ENCODE assay signal across 8 cellular contexts in genomic region chr1:156476501-156477298, GRCh38. TPM values are rescaled to one million over a fixed set of nuclear protein-coding genes. Genes with fewer than 3 reads are reported as not detected.
DNase-seq lines count a peak whose midpoint lies in the region; ATAC-seq, FAIRE-seq and TF ChIP-seq lines count a peak whose summit lies in the region.

No MANE protein-coding gene starts in this region.

- peak overlapping the region; percentile 83 to 84 for H3K27ac ChIP-seq in breast epithelium
- H3K27ac ChIP-seq in angular gyrus (ENCODE audit: low read depth, low read length) = peak overlapping the region; percentile 96
- no peak overlapping the region for H3K27ac ChIP-seq in kidney (ENCODE audit: low read depth in 2 of 2, low read length in 2 of 2)

- no peak for ATAC-seq in GM18519 (IDR thresholded peaks at IDR 0.05; ENCODE audit: low FRiP score, unreplicated experiment)

- no peak for TF ChIP-seq POLR2A in breast epithelium (IDR thresholded peaks at IDR 0.05)

- no peaks in the 10 kb centered on the region for H3K9me3 ChIP-seq in breast epithelium
- H3K9me3 ChIP-seq in kidney (ENCODE audit: control insufficient read depth in 1 of 2, low read length in 2 of 2) = no peaks in the 10 kb centered on the region

- peaks cover 17% of the 10 kb centered on the region for H3K4me1 Mint-ChIP-seq in MCF 10A (ENCODE audit: insufficient read depth, unreplicated experiment)
- H3K4me1 Mint-ChIP-seq in type B pancreatic cell (ENCODE audit: unreplicated experiment) = peaks cover 10% of the 10 kb centered on the region

- TF ChIP-seq CTCF in breast epithelium (IDR thresholded peaks at IDR 0.05) (no peak), MCF 10A (IDR thresholded peaks at IDR 0.05; ENCODE audit: unreplicated experiment) (no peak), kidney (IDR thresholded peaks at IDR 0.05; ENCODE audit: borderline replicate concordance, extremely low read depth, insufficient read depth) (no peak), type B pancreatic cell (conservative IDR thresholded peaks at IDR 0.05) (no peak)

- H3K4me3 ChIP-seq in breast epithelium (no peak overlapping the region), kidney (ENCODE audit: low read length in 2 of 2) (no peak overlapping the region)

- peaks cover 9% of the 10 kb centered on the region for H3K36me3 ChIP-seq in breast epithelium
- H3K36me3 ChIP-seq in kidney (ENCODE audit: control insufficient read depth in 1 of 2, insufficient read depth in 2 of 2, low read length in 2 of 2) = peaks cover 64 to 86% of the 10 kb centered on the region in 2 donors

- no peak overlapping the region for H3K4me3 Mint-ChIP-seq in MCF 10A (ENCODE audit: unreplicated experiment)
- H3K4me3 Mint-ChIP-seq in type B pancreatic cell = no peak overlapping the region

- H3K9ac ChIP-seq in kidney (ENCODE audit: low read length in 2 of 2) = no peak overlapping the region

- no peak for FAIRE-seq in kidney (lab: Jason Lieb, UNC)

- CTCF ChIA-PET in MCF 10A (lab: Yijun Ruan, JAX) = interaction anchor here (0.6 to 2.9 kb wide), 12 partner anchors 15 to 172 kb away, joined by 3 to 8 read pairs (median 4); partner anchors contain the start of gene MEF2D

- H3K27ac Mint-ChIP-seq in MCF 10A (ENCODE audit: low read depth, unreplicated experiment) (no peak overlapping the region), type B pancreatic cell (peak overlapping the region; percentile 67)

- no TSS peak for BruUV-seq in MCF 10A (replicated peaks; lab: Mats Ljungman, UMichigan)

- POLR2A ChIA-PET in MCF 10A (lab: Yijun Ruan, JAX) = interaction anchor here (0.5 to 2.8 kb wide), 5 partner anchors 12 to 115 kb away, joined by 3 to 10 read pairs (median 4); partner anchors contain the start of gene NAXE

- H3K9me3 Mint-ChIP-seq in MCF 10A (ENCODE audit: unreplicated experiment) = no peaks in the 10 kb centered on the region
- H3K9me3 Mint-ChIP-seq in type B pancreatic cell = no peaks in the 10 kb centered on the region

- DNase-seq in breast epithelium (ENCODE audit: low spot score in 2 of 2) (no peak), MCF 10A (ENCODE audit: unreplicated experiment) (no peak), kidney (peak; percentile 65), type B pancreatic cell (ENCODE audit: extremely low spot score, unreplicated experiment) (no peak), NCI-H187 (lab: John Stamatoyannopoulos, UW) (no peak), NCI-H1417 (lab: John Stamatoyannopoulos, UW) (no peak)

- H3K27me3 ChIP-seq in breast epithelium = no peaks in the 10 kb centered on the region

- H3K36me3 Mint-ChIP-seq in MCF 10A (ENCODE audit: insufficient read depth, unreplicated experiment) (peaks cover 100% of the 10 kb centered on the region), type B pancreatic cell (peaks cover 16% of the 10 kb centered on the region)

- intact Hi-C loops in breast epithelium (cut with DNase I; ENCODE audit: low total_unique reads) = no loop called here
- intact Hi-C loops in MCF 10A (cut with micrococcal nuclease) = no loop called here
- intact Hi-C loops in kidney (cut with DNase I) = no loop called here

- H3K27me3 Mint-ChIP-seq in MCF 10A (ENCODE audit: insufficient read depth, unreplicated experiment) = no peaks in the 10 kb centered on the region
- H3K27me3 Mint-ChIP-seq in type B pancreatic cell = no peaks in the 10 kb centered on the region

- H3K4me1 ChIP-seq in breast epithelium (peaks cover 0 to 10% of the 10 kb centered on the region in 2 donors), kidney (ENCODE audit: control insufficient read depth in 1 of 2, insufficient read depth in 1 of 2, low read depth in 1 of 2, low read length in 2 of 2) (peaks cover 5 to 8% of the 10 kb centered on the region in 2 donors)

RNA-seq across cellular contexts. Expression of gene MEF2D, which starts 23.9 kb away (rescaled TPM):
- total RNA-seq in breast epithelium = 10 to 100 TPM; 25.8 to 34.9 (median 32.1) TPM
- total RNA-seq in MCF 10A (2022) = 113 and 131 TPM in 2 replicates
- total RNA-seq in kidney = 49.3 TPM
- 13.7 TPM for polyA plus RNA-seq in kidney (ENCODE audit: insufficient read depth, low read depth, low replicate concordance)
- total RNA-seq in type B pancreatic cell (ENCODE audit: low replicate concordance) = 20.7 and 26.1 TPM in 2 replicates

Comparison
In these comparisons a context has a peak if more than half of its experiments do, and no peak if none do; other contexts are left out.
1. H3K27ac ChIP-seq: peak in breast epithelium (2 of 2) and angular gyrus (single experiment); none in kidney (0 of 2).